Comparison of ENCODE assay signal across 25 cellular contexts in the genomic region with DNA sequence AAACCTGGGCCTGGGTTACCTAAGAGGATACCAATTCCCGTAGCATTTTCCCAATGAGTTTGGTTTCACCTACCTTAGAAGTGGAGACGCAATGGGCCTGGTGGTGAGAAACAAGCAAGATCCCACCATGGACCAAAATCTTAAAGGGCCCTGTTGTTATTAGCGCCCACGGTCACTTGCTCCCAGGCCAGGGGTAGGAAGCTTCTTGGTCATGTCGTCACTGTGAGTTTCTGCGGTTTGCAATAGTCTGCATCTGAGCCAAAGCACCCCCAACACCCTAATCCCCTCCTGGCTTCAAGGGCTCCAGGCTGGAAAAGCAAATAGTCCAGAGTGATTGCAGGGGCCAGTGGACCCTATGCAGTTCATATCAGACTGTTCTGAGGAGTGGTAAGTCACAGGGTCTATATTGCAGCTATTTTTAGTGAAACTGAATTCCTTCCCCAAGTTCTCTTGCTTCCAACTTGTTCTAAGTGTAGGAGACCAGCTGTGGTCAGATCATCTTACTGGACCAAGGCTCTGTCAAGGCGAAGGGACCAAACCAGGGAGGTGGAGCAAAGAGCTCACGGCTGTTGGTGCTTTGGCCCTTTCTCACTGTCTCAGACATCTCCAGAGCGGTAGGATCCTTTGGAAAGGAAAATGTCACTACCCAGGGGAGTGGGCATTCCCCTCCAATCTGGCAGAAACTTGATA.
"Had no signal": no experiment of that assay in that cellular context is flagged by ENCODE, and none has a peak within 500 bp of the region (broad histone marks: within the 10 kb centered on the region; RNA-seq: fewer than 3 reads in every experiment).

No MANE protein-coding gene starts in this region.

- H3K27me3 ChIP-seq: brain microvascular endothelial cell, gastroesophageal sphincter had no signal

- H3K27ac ChIP-seq: brain microvascular endothelial cell, coronary artery, dorsolateral prefrontal cortex, gastroesophageal sphincter, VCaP had no signal

- H3K4me1 ChIP-seq: gastroesophageal sphincter had no signal

- H3K36me3 ChIP-seq: brain microvascular endothelial cell, gastroesophageal sphincter had no signal

- H3K4me3 ChIP-seq: coronary artery, dorsolateral prefrontal cortex, gastroesophageal sphincter had no signal

- H3K9me3 ChIP-seq: gastroesophageal sphincter had no signal

- DNase-seq: activated CD4-positive, alpha-beta T cell treated with anti-CD3 and anti-CD28 coated beads for 1 hour; activated CD4-positive, alpha-beta T cell treated with anti-CD3 and anti-CD28 coated beads for 4 hours; activated CD4-positive, alpha-beta T cell treated with anti-CD3 and anti-CD28 coated beads, Interleukin-2, amount 10 ng/mL, durations not matched to agents 7 days and 5 days; activated CD4-positive, alpha-beta T cell treated with anti-CD3 and anti-CD28 coated beads, Interleukin-2, amount 50 U/mL, for 48 hours; activated CD8-positive, alpha-beta memory T cell treated with anti-CD3 and anti-CD28 coated beads for 24 hours; activated CD8-positive, alpha-beta T cell treated with anti-CD3 and anti-CD28 coated beads for 36 hours; activated effector memory CD4-positive, alpha-beta T cell treated with Interleukin-2 at 50 U/mL for 16 hours; activated gamma-delta T cell treated with Interleukin-2 at 50 U/mL for 16 hours; activated naive CD4-positive, alpha-beta T cell treated with anti-CD3 and anti-CD28 coated beads, Interleukin-2, amount 50 U/mL, for 16 hours; activated naive CD4-positive, alpha-beta T cell treated with Interleukin-2 at 50 U/mL for 16 hours; activated T-cell treated with anti-CD3 and anti-CD28 coated beads, Interleukin-2, amount 50 U/mL, for 4 hours; amniotic stem cell; anterior cingulate cortex; brain microvascular endothelial cell; dorsolateral prefrontal cortex; effector memory CD4-positive, alpha-beta T cell; endodermal cell; foreskin fibroblast; T-helper 2 cell had no signal

- ATAC-seq: activated CD8-positive, alpha-beta T cell treated with anti-CD3 and anti-CD28 coated beads for 36 hours; activated T-cell treated with anti-CD3 and anti-CD28 coated beads, Interleukin-2, amount 50 U/mL, for 4 hours; activated T-helper 17 cell treated with anti-CD3 and anti-CD28 coated beads, Interleukin-2, amount 50 U/mL, for 72 hours; esophagus mucosa; gastroesophageal sphincter; WTC11 had no signal
